ENCODE assay signal across 8 cellular contexts in the genomic region with DNA sequence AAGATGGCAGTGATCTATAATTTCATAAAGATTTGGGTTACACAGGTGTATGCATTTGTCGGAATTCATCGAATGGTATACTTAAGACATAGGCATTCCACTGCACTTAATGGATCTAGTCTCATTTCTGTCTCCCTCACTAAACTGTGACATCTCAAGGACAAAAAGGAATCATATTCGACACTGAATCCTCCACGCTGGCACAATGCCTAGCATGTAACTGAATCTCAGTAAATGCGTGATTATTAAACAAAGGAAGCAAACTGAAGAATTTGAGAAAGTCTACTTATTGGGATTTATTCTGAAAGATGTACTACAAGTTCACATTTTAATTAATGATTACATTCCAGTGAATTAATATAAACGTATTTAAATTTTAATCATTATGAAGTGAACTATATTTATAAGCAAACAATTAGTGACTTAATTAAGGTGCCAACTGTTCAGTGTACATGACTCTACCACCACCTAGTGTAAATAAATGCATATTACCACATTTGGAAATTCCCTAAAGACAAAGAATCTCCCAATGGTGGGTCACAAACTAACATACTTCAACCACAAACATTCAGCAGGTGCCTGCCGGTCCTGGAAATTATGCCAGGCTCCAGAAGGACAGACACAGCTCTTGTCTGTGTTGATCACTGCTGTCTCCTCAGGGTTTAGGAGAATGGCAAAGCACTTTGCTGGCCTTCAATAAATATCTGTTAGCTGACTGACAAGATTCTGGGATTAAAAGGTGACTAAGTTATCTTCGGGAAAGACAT. TPM values are rescaled to one million over a fixed set of nuclear protein-coding genes. Genes with fewer than 3 reads are reported as not detected.
DNase-seq lines count a peak whose midpoint lies in the region; ATAC-seq and TF ChIP-seq lines count a peak whose summit lies in the region.

No MANE protein-coding gene starts in this region.

- DNase-seq in Caki2 (ENCODE audit: low read depth), result peak; percentile 27
- DNase-seq in HFFc6, result peak; percentile 7
- DNase-seq in NCI-H524 treated with DMSO at 0.1 percent for 48 hours (lab: John Stamatoyannopoulos, UW), result peak; percentile 11
- peak; percentile 71 for DNase-seq in cerebellar cortex (ENCODE audit: low spot score)
- peak; percentile 54 for DNase-seq in mesenchymal stem cell

- H3K4me1 Mint-ChIP-seq in HFFc6 (ENCODE audit: low read depth), result peaks cover 61% of the 10 kb centered on the region

- no peak overlapping the region for H2BK15ac ChIP-seq in mesenchymal stem cell (ENCODE audit: low read depth, poor library complexity, severe bottlenecking)

- no peaks in the 10 kb centered on the region for H3K4me1 ChIP-seq in mesenchymal stem cell (ENCODE audit: control insufficient read depth, insufficient read depth, low read depth, low read length)

- no peak overlapping the region for H3K23ac ChIP-seq in mesenchymal stem cell (ENCODE audit: low read length in 2 of 2)

- no peak overlapping the region for H3K4me3 ChIP-seq in mesenchymal stem cell (ENCODE audit: insufficient read depth in 1 of 2, low read depth in 1 of 2, low read length in 2 of 2)

- no peak overlapping the region for H3K4me2 ChIP-seq in mesenchymal stem cell (ENCODE audit: low read length, poor library complexity, severe bottlenecking)

- no peak overlapping the region for H3K4ac ChIP-seq in mesenchymal stem cell (ENCODE audit: low read depth in 1 of 2, low read length in 2 of 2)

- H3K9me3 Mint-ChIP-seq in HFFc6, result peaks cover 4% of the 10 kb centered on the region

- no peaks in the 10 kb centered on the region for H3K27me3 ChIP-seq in mesenchymal stem cell (ENCODE audit: control insufficient read depth in 1 of 2, insufficient read depth in 1 of 2, low read length in 2 of 2)

- no peak overlapping the region for H4K91ac ChIP-seq in mesenchymal stem cell (ENCODE audit: low read length)

- H3K27ac Mint-ChIP-seq in HFFc6, result no peak overlapping the region

- H3K14ac ChIP-seq in mesenchymal stem cell (ENCODE audit: low read length in 2 of 2), result no peak overlapping the region

- H2BK120ac ChIP-seq in mesenchymal stem cell (ENCODE audit: low read depth, low read length), result no peak overlapping the region

- H3K27ac ChIP-seq in mesenchymal stem cell (ENCODE audit: low read length, poor library complexity, severe bottlenecking), result no peak overlapping the region

- peaks cover 18% of the 10 kb centered on the region for H3K79me1 ChIP-seq in mesenchymal stem cell (replicated peaks; ENCODE audit: low read length, poor library complexity, severe bottlenecking)

- no peaks in the 10 kb centered on the region for H3K9me3 ChIP-seq in mesenchymal stem cell (ENCODE audit: control insufficient read depth, low read length)

- 89% methylated on average over 5 of the region's 8 CpGs for WGBS in mesenchymal stem cell

- ATAC-seq in HG03095 (IDR thresholded peaks at IDR 0.05; ENCODE audit: unreplicated experiment) (no peak), HG02970 (IDR thresholded peaks at IDR 0.05; ENCODE audit: low FRiP score, unreplicated experiment) (no peak), HG02885 (IDR thresholded peaks at IDR 0.05; ENCODE audit: poor library complexity, unreplicated experiment) (no peak)

- in situ Hi-C loops in Caki2 (cut with HindIII; ENCODE audit: low pct_unique_long_range_greater_than_20kb, low sequenced_read_pairs), result no loop called here

- H2BK12ac ChIP-seq in mesenchymal stem cell (ENCODE audit: low read length in 2 of 2), result no peak overlapping the region

- H2AK5ac ChIP-seq in mesenchymal stem cell (ENCODE audit: low read length, severe bottlenecking), result peak overlapping the region; percentile 88

- H2AFZ ChIP-seq in mesenchymal stem cell (ENCODE audit: low read depth, low read length), result no peak overlapping the region

- H4K8ac ChIP-seq in mesenchymal stem cell (ENCODE audit: low read length), result no peak overlapping the region

- no peaks in the 10 kb centered on the region; the same call in 1 of the 2 replicates for H3K27me3 Mint-ChIP-seq in HFFc6 (ENCODE audit: insufficient read depth)

- H3K36me3 ChIP-seq in mesenchymal stem cell (ENCODE audit: control insufficient read depth in 1 of 2, insufficient read depth in 2 of 2, low read depth in 1 of 2, low read length in 2 of 2), result no peaks in the 10 kb centered on the region

- no peak overlapping the region for H3K18ac ChIP-seq in mesenchymal stem cell (ENCODE audit: low read depth in 1 of 2, low read length in 2 of 2)

- peak; percentile 90 for TF ChIP-seq CTCF in HFFc6 (IDR thresholded peaks at IDR 0.05)

- no peak overlapping the region for H3K4me3 Mint-ChIP-seq in HFFc6

- peaks cover 6% of the 10 kb centered on the region for H3K36me3 Mint-ChIP-seq in HFFc6 (ENCODE audit: low read depth)

- H2BK5ac ChIP-seq in mesenchymal stem cell (ENCODE audit: low read depth, low read length, poor library complexity, severe bottlenecking), result no peak overlapping the region

- no peak overlapping the region for H3K9ac ChIP-seq in mesenchymal stem cell (ENCODE audit: low read length)

RNA-seq across cellular contexts. Expression of a gene that starts 56.4 kb away (rescaled TPM):
- 16.2 and 47.7 TPM in 2 replicates for total RNA-seq in Caki2 (2014; rRNA removed; shearing (Covaris generic); ENCODE audit: low replicate concordance)
- total RNA-seq in HFFc6 (2021; fragmentation: NEBNext Ultra II Directional; extraction: Animal tissue kit (Norgen Biotek cat#: 25700)), result 10 to 100 TPM; 28.4 to 37.9 (median 31.2) TPM
- 27.5 TPM for polyA plus RNA-seq in mesenchymal stem cell (2013, experiment 1 of 2)
- polyA plus RNA-seq in mesenchymal stem cell (2013, experiment 2 of 2), result 32.5 TPM

Comparison
In these comparisons a context has a peak if more than half of its experiments do, and no peak if none do; other contexts are left out.
1. DNase-seq: peak in every context shown above with its lines; median percentile 71 in cerebellar cortex; 54 in mesenchymal stem cell; 27 in Caki2; 11 in NCI-H524 treated with DMSO at 0.1 percent for 48 hours; 7 in HFFc6.